Comparison of ENCODE assay signal across 20 cellular contexts in genomic region chr1:229704157-229704556, GRCh38.
DNase-seq lines count a peak whose midpoint lies in the region; ATAC-seq, FAIRE-seq and TF ChIP-seq lines count a peak whose summit lies in the region.
"Had no signal": no experiment of that assay in that cellular context is flagged by ENCODE, and none has a peak within 500 bp of the region (broad histone marks: within the 10 kb centered on the region; RNA-seq: fewer than 3 reads in every experiment).

No MANE protein-coding gene starts in this region.

- BruUV-seq in K562 (replicated peaks; lab: Mats Ljungman, UMichigan), result no TSS peak

- H3K27me3 ChIP-seq in K562 (ENCODE audit: control insufficient read depth in 2 of 2, insufficient read depth in 2 of 2, low read length in 2 of 2) (peaks cover 7 to 8% of the 10 kb centered on the region in 2 experiments; a peak in 2 of 5 replicates), heart left ventricle (no peaks in the 10 kb centered on the region)
- H3K27me3 ChIP-seq: BLaER1 had no signal

- H3K9me1 ChIP-seq in K562 (ENCODE audit: control insufficient read depth, insufficient read depth, low read length), result no peaks in the 10 kb centered on the region

- TF ChIP-seq RAD21 in K562 (CRISPR knock-in tag; conservative IDR thresholded peaks at IDR 0.05 in 1 of 2, IDR thresholded peaks at IDR 0.05 in 1 of 2), result no peak

- no peak overlapping the region for H3K4me3 ChIP-seq in K562
- H3K4me3 ChIP-seq in heart left ventricle, result no peak overlapping the region
- H3K4me3 ChIP-seq: BLaER1, GM12878, GM23248 had no signal

- H3K9me3 ChIP-seq in K562 (replicated peaks; ENCODE audit: control insufficient read depth, insufficient read depth, low read depth, low read length) (no peaks in the 10 kb centered on the region), heart left ventricle (peaks cover 0 to 8% (median 0%) of the 10 kb centered on the region in 12 donors)

- H3K36me3 ChIP-seq in K562 (ENCODE audit: control insufficient read depth, insufficient read depth, low read length) (no peaks in the 10 kb centered on the region), heart left ventricle (no peaks in the 10 kb centered on the region)
- H3K36me3 ChIP-seq: BLaER1 had no signal

- no peaks in the 10 kb centered on the region for H4K20me1 ChIP-seq in K562 (replicated peaks; ENCODE audit: control insufficient read depth, insufficient read depth, low read length)
- H4K20me1 ChIP-seq: BLaER1 had no signal

- no peak overlapping the region for H3K27ac ChIP-seq in K562 (ENCODE audit: extremely low read depth, low read depth, low read length)
- H3K27ac ChIP-seq in heart left ventricle, result no peak overlapping the region
- H3K27ac ChIP-seq: 22Rv1, BLaER1, C4-2B, GM23248 had no signal

- peak; percentile 74 for FAIRE-seq in G401.6 (lab: Jason Lieb, UNC)
- FAIRE-seq in K562 (lab: Jason Lieb, UNC), result no peak
- FAIRE-seq: GM12878, GM19239 had no signal

- intact Hi-C loops in K562 (cut with micrococcal nuclease), result no loop called here
- intact Hi-C loops in heart left ventricle (cut with DNase I), result no loop called here

- TF ChIP-seq POLR2A in K562 (conservative IDR thresholded peaks at IDR 0.05) (no peak), heart left ventricle (IDR thresholded peaks at IDR 0.05) (no peak)

- no peak overlapping the region for H3K4me2 ChIP-seq in K562 (ENCODE audit: insufficient read depth, low read length)
- H3K4me2 ChIP-seq: BLaER1 had no signal

- no peaks in the 10 kb centered on the region for H3K79me2 ChIP-seq in K562 (ENCODE audit: control insufficient read depth, insufficient read depth, low read length)

- in situ Hi-C loops in K562 (cut with MboI), result loop anchor here (25.0 kb wide), 1 partner anchor 608 kb away; no protein-coding TSS in a partner anchor

- 0% methylated on average over 2 of the region's 2 CpGs for WGBS in K562 (ENCODE audit: insufficient coverage, low coverage, missing lambda C conversion rate)
- WGBS in heart left ventricle, 4 donors, result 78 to 82% (median 79%) methylated on average over 2 of the region's 2 CpGs

- DNase-seq in MV-4-11 (lab: John Stamatoyannopoulos, UW), result peak; percentile 7
- no peak for DNase-seq in K562 (ENCODE audit: extremely low read depth in 1 of 4, low spot score in 3 of 4)
- DNase-seq in NCI-H774 (lab: John Stamatoyannopoulos, UW), result no peak
- DNase-seq in heart left ventricle, result no peak
- DNase-seq: Caco-2; CD4-positive, CD25-positive, alpha-beta regulatory T cell; CD8-positive, alpha-beta T cell; DMS153; DND-41; GDM1; GM23248; H9 had no signal

- no peak overlapping the region for H2AFZ ChIP-seq in K562 (ENCODE audit: low read depth, low read length)
- H2AFZ ChIP-seq: GM23248 had no signal

- 0 out of 3 replicates have a peak, but pooled peaks have one; percentile 26 for ATAC-seq in K562
- ATAC-seq in HG03135 (IDR thresholded peaks at IDR 0.05; ENCODE audit: unreplicated experiment), result no peak
- ATAC-seq in heart left ventricle, result no peak
- ATAC-seq: CD8-positive, alpha-beta T cell; GM12878; HCT116 had no signal

- TF ChIP-seq EP300 in K562 (IDR thresholded peaks at IDR 0.05; ENCODE audit: low read length), result no peak

- TF ChIP-seq CTCF in K562 (IDR thresholded peaks at IDR 0.05 in 2 of 3, conservative IDR thresholded peaks at IDR 0.05 in 1 of 3; ENCODE audit: insufficient read depth in 2 of 3, low read depth in 1 of 3, low read length in 3 of 3), result no peak
- no peak for TF ChIP-seq CTCF in heart left ventricle (IDR thresholded peaks at IDR 0.05)

- H3K9ac ChIP-seq in K562 (ENCODE audit: insufficient read depth in 1 of 2, low read depth in 2 of 2, low read length in 2 of 2), result no peak overlapping the region
- H3K9ac ChIP-seq: BLaER1, GM23248 had no signal

- CTCF ChIA-PET in K562 (lab: Yijun Ruan, JAX; ENCODE audit: low intra/inter-chr PET ratio), result interaction anchor here (0.6 kb wide), 1 partner anchor 82 kb away, joined by 7 read pairs; no protein-coding TSS in a partner anchor

- POLR2A ChIA-PET in K562 (lab: Yijun Ruan, JAX), result interaction anchor here (0.7 kb wide), 1 partner anchor 9 kb away, joined by 3 read pairs; no protein-coding TSS in a partner anchor

- H3K4me1 ChIP-seq in K562 (replicated peaks in 1 of 2; ENCODE audit: control insufficient read depth in 2 of 2, insufficient read depth in 2 of 2, low read length in 2 of 2), result no peaks in the 10 kb centered on the region
- peaks cover 0 to 10% (median 0%) of the 10 kb centered on the region in 12 donors for H3K4me1 ChIP-seq in heart left ventricle
- H3K4me1 ChIP-seq: Caco-2 had no signal

TF ChIP-seq in K562, 482 proteins besides CTCF, POLR2A, EP300 and RAD21:
- TF ChIP-seq, protein P1, sequence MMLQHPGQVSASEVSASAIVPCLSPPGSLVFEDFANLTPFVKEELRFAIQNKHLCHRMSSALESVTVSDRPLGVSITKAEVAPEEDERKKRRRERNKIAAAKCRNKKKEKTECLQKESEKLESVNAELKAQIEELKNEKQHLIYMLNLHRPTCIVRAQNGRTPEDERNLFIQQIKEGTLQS (IDR thresholded peaks at IDR 0.05), result 0 out of 2 replicates have a peak, but pooled peaks have one; percentile 13
- TF ChIP-seq, protein P1 (CRISPR knock-in tag; conservative IDR thresholded peaks at IDR 0.05), result no peak
- TF ChIP-seq PTTG1 (tag; IDR thresholded peaks at IDR 0.05; ENCODE audit: low read depth) (no peak), SMARCA5 (IDR thresholded peaks at IDR 0.05) (no peak), L3MBTL2 (IDR thresholded peaks at IDR 0.05) (no peak)
- TF ChIP-seq, protein P2, sequence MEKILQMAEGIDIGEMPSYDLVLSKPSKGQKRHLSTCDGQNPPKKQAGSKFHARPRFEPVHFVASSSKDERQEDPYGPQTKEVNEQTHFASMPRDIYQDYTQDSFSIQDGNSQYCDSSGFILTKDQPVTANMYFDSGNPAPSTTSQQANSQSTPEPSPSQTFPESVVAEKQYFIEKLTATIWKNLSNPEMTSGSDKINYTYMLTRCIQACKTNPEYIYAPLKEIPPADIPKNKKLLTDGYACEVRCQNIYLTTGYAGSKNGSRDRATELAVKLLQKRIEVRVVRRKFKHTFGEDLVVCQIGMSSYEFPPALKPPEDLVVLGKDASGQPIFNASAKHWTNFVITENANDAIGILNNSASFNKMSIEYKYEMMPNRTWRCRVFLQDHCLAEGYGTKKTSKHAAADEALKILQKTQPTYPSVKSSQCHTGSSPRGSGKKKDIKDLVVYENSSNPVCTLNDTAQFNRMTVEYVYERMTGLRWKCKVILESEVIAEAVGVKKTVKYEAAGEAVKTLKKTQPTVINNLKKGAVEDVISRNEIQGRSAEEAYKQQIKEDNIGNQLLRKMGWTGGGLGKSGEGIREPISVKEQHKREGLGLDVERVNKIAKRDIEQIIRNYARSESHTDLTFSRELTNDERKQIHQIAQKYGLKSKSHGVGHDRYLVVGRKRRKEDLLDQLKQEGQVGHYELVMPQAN (IDR thresholded peaks at IDR 0.05; ENCODE audit: borderline replicate concordance), result no peak
